9 cellular contexts compared by ENCODE assay signal in genomic region chr1:238252033-238252802, GRCh38.
DNase-seq lines count a peak whose midpoint lies in the region; ATAC-seq and TF ChIP-seq lines count a peak whose summit lies in the region.
"Had no signal": no experiment of that assay in that cellular context is flagged by ENCODE, and none has a peak within 500 bp of the region (broad histone marks: within the 10 kb centered on the region; RNA-seq: fewer than 3 reads in every experiment).

No MANE protein-coding gene starts in this region.

- H3K4me3 ChIP-seq in HEK293 (ENCODE audit: low read depth, low read length), result no peak overlapping the region

- H3K9me3 ChIP-seq in HEK293 (ENCODE audit: control insufficient read depth, insufficient read depth, low read depth, low read length), result no peaks in the 10 kb centered on the region

- no peaks in the 10 kb centered on the region for H3K4me1 ChIP-seq in HEK293 (ENCODE audit: control insufficient read depth, insufficient read depth, low read length)

- no peak overlapping the region for H3K27ac ChIP-seq in HEK293 (ENCODE audit: extremely low read depth, low read depth, low read length)

- TF ChIP-seq CTCF in HEK293 (tag by site-specific recombination; IDR thresholded peaks at IDR 0.05), result peak; percentile 37

- ATAC-seq in GM19397 (IDR thresholded peaks at IDR 0.05; ENCODE audit: unreplicated experiment), result no peak
- ATAC-seq: stimulated activated effector memory CD8-positive, alpha-beta T cell treated with anti-CD3 and anti-CD28 coated beads, Interleukin-12 subunit alpha, Interleukin-12 subunit beta, amount 100 ng/mL, for 72 hours had no signal

- CTCF ChIA-PET in HEK293 (lab: Yijun Ruan, JAX), result interaction anchor here (0.6 to 2.0 kb wide), 18 partner anchors 9 to 1274 kb away, joined by 3 to 12 read pairs (median 4); no protein-coding TSS in a partner anchor

- POLR2A ChIA-PET in HEK293 (lab: Yijun Ruan, JAX), result no interaction called here

- H3K36me3 ChIP-seq in HEK293 (ENCODE audit: control insufficient read depth in 2 of 2, insufficient read depth in 1 of 2, low read length in 2 of 2), result no peaks in the 10 kb centered on the region

- DNase-seq in NCI-H748 (lab: John Stamatoyannopoulos, UW; ENCODE audit: unreplicated experiment), result peak; percentile 39
- DNase-seq in NCI-H748 treated with DMSO at 0.1 percent for 48 hours (lab: John Stamatoyannopoulos, UW), result no peak
- peak; percentile 73 for DNase-seq in NCI-H69 (lab: John Stamatoyannopoulos, UW)
- DNase-seq in amniotic stem cell (lab: John Stamatoyannopoulos, UW), result peak; percentile 17
- peak; percentile 86 for DNase-seq in inferior parietal cortex (ENCODE audit: extremely low spot score)
- DNase-seq in stimulated activated CD4-positive, alpha-beta T cell treated with anti-CD3 and anti-CD28 coated beads, Interleukin-2, amount 100 ng/mL, for 48 hours, result peak; percentile 7 to 9

TF ChIP-seq in HEK293, 187 proteins besides CTCF, POLR2A, EP300 and RAD21:
- no peak for TF ChIP-seq ZNF211 (tag by site-specific recombination; IDR thresholded peaks at IDR 0.05; ENCODE audit: low read depth)
- TF ChIP-seq, protein P1, sequence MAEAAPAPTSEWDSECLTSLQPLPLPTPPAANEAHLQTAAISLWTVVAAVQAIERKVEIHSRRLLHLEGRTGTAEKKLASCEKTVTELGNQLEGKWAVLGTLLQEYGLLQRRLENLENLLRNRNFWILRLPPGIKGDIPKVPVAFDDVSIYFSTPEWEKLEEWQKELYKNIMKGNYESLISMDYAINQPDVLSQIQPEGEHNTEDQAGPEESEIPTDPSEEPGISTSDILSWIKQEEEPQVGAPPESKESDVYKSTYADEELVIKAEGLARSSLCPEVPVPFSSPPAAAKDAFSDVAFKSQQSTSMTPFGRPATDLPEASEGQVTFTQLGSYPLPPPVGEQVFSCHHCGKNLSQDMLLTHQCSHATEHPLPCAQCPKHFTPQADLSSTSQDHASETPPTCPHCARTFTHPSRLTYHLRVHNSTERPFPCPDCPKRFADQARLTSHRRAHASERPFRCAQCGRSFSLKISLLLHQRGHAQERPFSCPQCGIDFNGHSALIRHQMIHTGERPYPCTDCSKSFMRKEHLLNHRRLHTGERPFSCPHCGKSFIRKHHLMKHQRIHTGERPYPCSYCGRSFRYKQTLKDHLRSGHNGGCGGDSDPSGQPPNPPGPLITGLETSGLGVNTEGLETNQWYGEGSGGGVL (tag by site-specific recombination; IDR thresholded peaks at IDR 0.05), result peak; percentile 41; the same call in 1 of the 2 replicates
TF ChIP-seq in HEK293: peak in this region for 1.
